Comparison of ENCODE assay signal across 1 cellular context in genomic region chr3:184262927-184263179, GRCh38.
TF ChIP-seq lines count a peak whose summit lies in the region.

No MANE protein-coding gene starts in this region.

TF ChIP-seq in SK-N-SH, 30 proteins besides CTCF, POLR2A, EP300 and RAD21 (continued from another document):
- TF ChIP-seq GABPA (IDR thresholded peaks at IDR 0.05; ENCODE audit: low read depth): no peak
- TF ChIP-seq MEF2A (IDR thresholded peaks at IDR 0.05; ENCODE audit: borderline replicate concordance, low read depth): no peak
- no peak for TF ChIP-seq FOSL2 (IDR thresholded peaks at IDR 0.05; ENCODE audit: borderline replicate concordance, low read depth)
